Comparison of ENCODE assay signal across 1 cellular context in the genomic region with DNA sequence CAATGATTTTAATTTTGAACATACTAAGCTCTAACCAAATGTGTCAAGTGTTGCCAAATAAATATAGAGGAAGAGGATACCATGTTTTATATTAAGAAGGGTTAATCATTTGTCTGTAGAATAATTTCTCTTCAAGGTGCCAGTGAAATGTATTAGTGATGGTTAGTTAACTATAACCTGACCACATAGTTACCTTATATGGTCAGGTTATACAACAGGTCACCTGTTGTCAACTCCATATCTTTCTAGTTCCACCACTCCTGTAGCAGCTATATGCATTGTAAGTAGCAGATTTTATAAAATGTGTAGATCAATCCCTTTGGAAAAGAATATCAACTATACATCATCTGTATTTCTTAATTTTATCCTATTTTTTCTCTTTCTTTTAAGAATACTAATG.
TF ChIP-seq lines count a peak whose summit lies in the region.

No MANE protein-coding gene starts in this region.

TF ChIP-seq in GM23338, 12 proteins besides CTCF, POLR2A, EP300 and RAD21 (continued from another document):
- TF ChIP-seq, protein P1, sequence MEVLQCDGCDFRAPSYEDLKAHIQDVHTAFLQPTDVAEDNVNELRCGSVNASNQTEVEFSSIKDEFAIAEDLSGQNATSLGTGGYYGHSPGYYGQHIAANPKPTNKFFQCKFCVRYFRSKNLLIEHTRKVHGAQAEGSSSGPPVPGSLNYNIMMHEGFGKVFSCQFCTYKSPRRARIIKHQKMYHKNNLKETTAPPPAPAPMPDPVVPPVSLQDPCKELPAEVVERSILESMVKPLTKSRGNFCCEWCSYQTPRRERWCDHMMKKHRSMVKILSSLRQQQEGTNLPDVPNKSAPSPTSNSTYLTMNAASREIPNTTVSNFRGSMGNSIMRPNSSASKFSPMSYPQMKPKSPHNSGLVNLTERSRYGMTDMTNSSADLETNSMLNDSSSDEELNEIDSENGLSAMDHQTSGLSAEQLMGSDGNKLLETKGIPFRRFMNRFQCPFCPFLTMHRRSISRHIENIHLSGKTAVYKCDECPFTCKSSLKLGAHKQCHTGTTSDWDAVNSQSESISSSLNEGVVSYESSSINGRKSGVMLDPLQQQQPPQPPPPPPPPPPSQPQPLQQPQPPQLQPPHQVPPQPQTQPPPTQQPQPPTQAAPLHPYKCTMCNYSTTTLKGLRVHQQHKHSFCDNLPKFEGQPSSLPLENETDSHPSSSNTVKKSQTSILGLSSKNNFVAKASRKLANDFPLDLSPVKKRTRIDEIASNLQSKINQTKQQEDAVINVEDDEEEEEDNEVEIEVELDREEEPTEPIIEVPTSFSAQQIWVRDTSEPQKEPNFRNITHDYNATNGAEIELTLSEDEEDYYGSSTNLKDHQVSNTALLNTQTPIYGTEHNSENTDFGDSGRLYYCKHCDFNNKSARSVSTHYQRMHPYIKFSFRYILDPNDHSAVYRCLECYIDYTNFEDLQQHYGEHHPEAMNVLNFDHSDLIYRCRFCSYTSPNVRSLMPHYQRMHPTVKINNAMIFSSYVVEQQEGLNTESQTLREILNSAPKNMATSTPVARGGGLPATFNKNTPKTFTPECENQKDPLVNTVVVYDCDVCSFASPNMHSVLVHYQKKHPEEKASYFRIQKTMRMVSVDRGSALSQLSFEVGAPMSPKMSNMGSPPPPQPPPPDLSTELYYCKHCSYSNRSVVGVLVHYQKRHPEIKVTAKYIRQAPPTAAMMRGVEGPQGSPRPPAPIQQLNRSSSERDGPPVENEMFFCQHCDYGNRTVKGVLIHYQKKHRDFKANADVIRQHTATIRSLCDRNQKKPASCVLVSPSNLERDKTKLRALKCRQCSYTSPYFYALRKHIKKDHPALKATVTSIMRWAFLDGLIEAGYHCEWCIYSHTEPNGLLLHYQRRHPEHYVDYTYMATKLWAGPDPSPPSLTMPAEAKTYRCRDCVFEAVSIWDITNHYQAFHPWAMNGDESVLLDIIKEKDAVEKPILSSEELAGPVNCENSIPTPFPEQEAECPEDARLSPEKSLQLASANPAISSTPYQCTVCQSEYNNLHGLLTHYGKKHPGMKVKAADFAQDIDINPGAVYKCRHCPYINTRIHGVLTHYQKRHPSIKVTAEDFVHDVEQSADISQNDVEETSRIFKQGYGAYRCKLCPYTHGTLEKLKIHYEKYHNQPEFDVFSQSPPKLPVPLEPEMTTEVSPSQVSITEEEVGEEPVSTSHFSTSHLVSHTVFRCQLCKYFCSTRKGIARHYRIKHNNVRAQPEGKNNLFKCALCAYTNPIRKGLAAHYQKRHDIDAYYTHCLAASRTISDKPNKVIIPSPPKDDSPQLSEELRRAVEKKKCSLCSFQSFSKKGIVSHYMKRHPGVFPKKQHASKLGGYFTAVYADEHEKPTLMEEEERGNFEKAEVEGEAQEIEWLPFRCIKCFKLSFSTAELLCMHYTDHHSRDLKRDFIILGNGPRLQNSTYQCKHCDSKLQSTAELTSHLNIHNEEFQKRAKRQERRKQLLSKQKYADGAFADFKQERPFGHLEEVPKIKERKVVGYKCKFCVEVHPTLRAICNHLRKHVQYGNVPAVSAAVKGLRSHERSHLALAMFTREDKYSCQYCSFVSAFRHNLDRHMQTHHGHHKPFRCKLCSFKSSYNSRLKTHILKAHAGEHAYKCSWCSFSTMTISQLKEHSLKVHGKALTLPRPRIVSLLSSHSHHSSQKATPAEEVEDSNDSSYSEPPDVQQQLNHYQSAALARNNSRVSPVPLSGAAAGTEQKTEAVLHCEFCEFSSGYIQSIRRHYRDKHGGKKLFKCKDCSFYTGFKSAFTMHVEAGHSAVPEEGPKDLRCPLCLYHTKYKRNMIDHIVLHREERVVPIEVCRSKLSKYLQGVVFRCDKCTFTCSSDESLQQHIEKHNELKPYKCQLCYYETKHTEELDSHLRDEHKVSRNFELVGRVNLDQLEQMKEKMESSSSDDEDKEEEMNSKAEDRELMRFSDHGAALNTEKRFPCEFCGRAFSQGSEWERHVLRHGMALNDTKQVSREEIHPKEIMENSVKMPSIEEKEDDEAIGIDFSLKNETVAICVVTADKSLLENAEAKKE (CRISPR knock-in tag; IDR thresholded peaks at IDR 0.05): no peak
- no peak for TF ChIP-seq STAT1 (IDR thresholded peaks at IDR 0.05; ENCODE audit: unreplicated experiment)
- TF ChIP-seq CREB1 (CRISPR knock-in tag; IDR thresholded peaks at IDR 0.05; ENCODE audit: low read depth): no peak
- no peak for TF ChIP-seq ZNF331 (CRISPR knock-in tag; IDR thresholded peaks at IDR 0.05; ENCODE audit: low read depth)
- TF ChIP-seq POLR2AphosphoS5 (IDR thresholded peaks at IDR 0.05; ENCODE audit: low read depth): no peak
- TF ChIP-seq, protein P2, sequence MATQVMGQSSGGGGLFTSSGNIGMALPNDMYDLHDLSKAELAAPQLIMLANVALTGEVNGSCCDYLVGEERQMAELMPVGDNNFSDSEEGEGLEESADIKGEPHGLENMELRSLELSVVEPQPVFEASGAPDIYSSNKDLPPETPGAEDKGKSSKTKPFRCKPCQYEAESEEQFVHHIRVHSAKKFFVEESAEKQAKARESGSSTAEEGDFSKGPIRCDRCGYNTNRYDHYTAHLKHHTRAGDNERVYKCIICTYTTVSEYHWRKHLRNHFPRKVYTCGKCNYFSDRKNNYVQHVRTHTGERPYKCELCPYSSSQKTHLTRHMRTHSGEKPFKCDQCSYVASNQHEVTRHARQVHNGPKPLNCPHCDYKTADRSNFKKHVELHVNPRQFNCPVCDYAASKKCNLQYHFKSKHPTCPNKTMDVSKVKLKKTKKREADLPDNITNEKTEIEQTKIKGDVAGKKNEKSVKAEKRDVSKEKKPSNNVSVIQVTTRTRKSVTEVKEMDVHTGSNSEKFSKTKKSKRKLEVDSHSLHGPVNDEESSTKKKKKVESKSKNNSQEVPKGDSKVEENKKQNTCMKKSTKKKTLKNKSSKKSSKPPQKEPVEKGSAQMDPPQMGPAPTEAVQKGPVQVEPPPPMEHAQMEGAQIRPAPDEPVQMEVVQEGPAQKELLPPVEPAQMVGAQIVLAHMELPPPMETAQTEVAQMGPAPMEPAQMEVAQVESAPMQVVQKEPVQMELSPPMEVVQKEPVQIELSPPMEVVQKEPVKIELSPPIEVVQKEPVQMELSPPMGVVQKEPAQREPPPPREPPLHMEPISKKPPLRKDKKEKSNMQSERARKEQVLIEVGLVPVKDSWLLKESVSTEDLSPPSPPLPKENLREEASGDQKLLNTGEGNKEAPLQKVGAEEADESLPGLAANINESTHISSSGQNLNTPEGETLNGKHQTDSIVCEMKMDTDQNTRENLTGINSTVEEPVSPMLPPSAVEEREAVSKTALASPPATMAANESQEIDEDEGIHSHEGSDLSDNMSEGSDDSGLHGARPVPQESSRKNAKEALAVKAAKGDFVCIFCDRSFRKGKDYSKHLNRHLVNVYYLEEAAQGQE (IDR thresholded peaks at IDR 0.05; ENCODE audit: unreplicated experiment): no peak
- TF ChIP-seq EZH2 (IDR thresholded peaks at IDR 0.05; ENCODE audit: low read depth, unreplicated experiment): no peak
- TF ChIP-seq EZH2phosphoT487 (IDR thresholded peaks at IDR 0.05; ENCODE audit: unreplicated experiment): no peak
